In the genomic region with DNA sequence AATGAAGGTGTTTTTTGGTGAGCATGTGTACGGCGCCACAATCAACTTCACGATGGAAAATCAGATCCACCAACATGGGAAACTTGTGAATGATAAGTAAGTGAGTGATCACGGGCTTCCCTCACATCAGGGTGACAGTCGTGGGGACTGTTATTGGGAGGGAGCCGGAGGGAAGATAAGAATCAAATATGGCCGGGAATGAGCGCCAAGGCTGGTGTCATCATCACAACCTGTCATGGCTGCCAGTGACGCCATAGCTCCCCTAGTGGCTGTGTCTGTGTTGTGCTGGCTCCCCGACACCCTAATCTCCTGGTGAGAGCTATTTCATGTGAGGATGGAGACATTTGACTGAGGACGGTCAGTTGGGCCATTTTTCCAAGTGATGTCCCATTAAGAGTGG, we compare ENCODE assay signal across 11 cellular contexts.
DNase-seq lines count a peak whose midpoint lies in the region; ATAC-seq, FAIRE-seq and TF ChIP-seq lines count a peak whose summit lies in the region.
"Had no signal": no experiment of that assay in that cellular context is flagged by ENCODE, and none has a peak within 500 bp of the region (broad histone marks: within the 10 kb centered on the region; RNA-seq: fewer than 3 reads in every experiment).

No MANE protein-coding gene starts in this region.

- H3K9ac ChIP-seq in OCI-LY3 (ENCODE audit: low read length) (no peak overlapping the region), endothelial cell of umbilical vein (replicated peaks; ENCODE audit: extremely low read depth, insufficient read depth, low read length) (no peak overlapping the region)

- ATAC-seq in A549 = peak in 1 of 2 experiments; percentile 74; a peak in 3 of 6 replicates

- H3K27me3 ChIP-seq in OCI-LY3 (ENCODE audit: low read depth, low read length) (peaks cover 29% of the 10 kb centered on the region), endothelial cell of umbilical vein (ENCODE audit: control insufficient read depth in 2 of 2, insufficient read depth in 2 of 2, low read length in 2 of 2) (no peaks in the 10 kb centered on the region)

- WGBS in A549 (ENCODE audit: missing lambda C conversion rate) = 28% methylated on average over 11 of the region's 11 CpGs

- H3K4me3 ChIP-seq in A549 (no peak overlapping the region), OCI-LY3 (ENCODE audit: low read length) (no peak overlapping the region), endothelial cell of umbilical vein (replicated peaks in 1 of 3; ENCODE audit: insufficient read depth in 1 of 3, low read depth in 1 of 3, low read length in 3 of 3) (no peak overlapping the region)

- no peaks in the 10 kb centered on the region for H3K9me3 ChIP-seq in A549
- no peaks in the 10 kb centered on the region for H3K9me3 ChIP-seq in OCI-LY3 (ENCODE audit: insufficient read depth, low read length)
- no peaks in the 10 kb centered on the region for H3K9me3 ChIP-seq in endothelial cell of umbilical vein (replicated peaks; ENCODE audit: control insufficient read depth, insufficient read depth, low read length)

- intact Hi-C loops in endothelial cell of umbilical vein (cut with micrococcal nuclease) = no loop called here

- BruUV-seq in endothelial cell of umbilical vein (replicated peaks; lab: Mats Ljungman, UMichigan) = no TSS peak

- TF ChIP-seq POLR2A in A549 (IDR thresholded peaks at IDR 0.05; ENCODE audit: low read length) (no peak), endothelial cell of umbilical vein (IDR thresholded peaks at IDR 0.05; ENCODE audit: low read depth, low read length) (no peak)

- H3K9me1 ChIP-seq in endothelial cell of umbilical vein (replicated peaks; ENCODE audit: control insufficient read depth, extremely low read depth, insufficient read depth, low read length) = no peaks in the 10 kb centered on the region

- in situ Hi-C loops in KBM-7 (cut with MboI; ENCODE audit: low pct_unique_long_range_greater_than_20kb, low sequenced_read_pairs) = no loop called here

- H3K36me3 ChIP-seq in OCI-LY3 (replicated peaks; ENCODE audit: low read depth, low read length) = no peaks in the 10 kb centered on the region
- H3K36me3 ChIP-seq in endothelial cell of umbilical vein (ENCODE audit: control insufficient read depth in 2 of 2, extremely low read depth in 1 of 2, insufficient read depth in 2 of 2, low read length in 2 of 2) = no peaks in the 10 kb centered on the region

- H4K20me1 ChIP-seq in OCI-LY3 (ENCODE audit: insufficient read depth, low read length) (no peaks in the 10 kb centered on the region), endothelial cell of umbilical vein (replicated peaks; ENCODE audit: control insufficient read depth, extremely low read depth, insufficient read depth, low read length) (no peaks in the 10 kb centered on the region)

- TF ChIP-seq CTCF in A549 (IDR thresholded peaks at IDR 0.05) (peak; percentile 22; the same call in 2 of the 3 replicates), GM10248 (IDR thresholded peaks at IDR 0.05; ENCODE audit: control extremely low read depth, extremely low read depth, low read depth, missing control alignments) (peak; percentile 22), OCI-LY3 (IDR thresholded peaks at IDR 0.05; ENCODE audit: low read depth, low read length) (peak; percentile 47), endothelial cell of umbilical vein (IDR thresholded peaks at IDR 0.05; ENCODE audit: extremely low read depth in 1 of 2, insufficient read depth in 1 of 2, low read depth in 1 of 2, low read length in 2 of 2) (peak; percentile 19 to 31)

- H3K4me2 ChIP-seq in A549 (no peak overlapping the region), OCI-LY3 (ENCODE audit: low read length) (no peak overlapping the region), endothelial cell of umbilical vein (ENCODE audit: insufficient read depth, low read length) (no peak overlapping the region)

- TF ChIP-seq EP300 in A549 (IDR thresholded peaks at IDR 0.05) = no peak

- POLR2A ChIA-PET in A549 (lab: Yijun Ruan, JAX) (no interaction called here), GM10248 (lab: Yijun Ruan, JAX) (no interaction called here), endothelial cell of umbilical vein (lab: Charles Lee) (no interaction called here)

- H3K27ac ChIP-seq in A549 = no peak overlapping the region
- no peak overlapping the region for H3K27ac ChIP-seq in OCI-LY3 (ENCODE audit: low read length)
- no peak overlapping the region for H3K27ac ChIP-seq in endothelial cell of umbilical vein (ENCODE audit: insufficient read depth, low read depth, low read length)
- H3K27ac ChIP-seq: epithelial cell of prostate had no signal

- H3K79me2 ChIP-seq in OCI-LY3 (ENCODE audit: low read length) (no peaks in the 10 kb centered on the region), endothelial cell of umbilical vein (ENCODE audit: control insufficient read depth, insufficient read depth, low read length) (no peaks in the 10 kb centered on the region)

- FAIRE-seq in A549 (lab: Jason Lieb, UNC) (no peak), endothelial cell of umbilical vein (lab: Jason Lieb, UNC) (no peak)

- peak; percentile 37 to 49 for DNase-seq in A549 (ENCODE audit: low read depth in 1 of 2, low spot score in 1 of 2)
- no peak for DNase-seq in GM10248 (ENCODE audit: extremely low spot score)
- no peak for DNase-seq in endothelial cell of umbilical vein (ENCODE audit: low read depth, low spot score)
- DNase-seq in KBM-7 = no peak
- no peak for DNase-seq in NCI-H146 (lab: John Stamatoyannopoulos, UW)
- no peak for DNase-seq in DMS153 (lab: John Stamatoyannopoulos, UW)
- no peak for DNase-seq in NCI-H1436 treated with DMSO at 0.1 percent for 48 hours (lab: John Stamatoyannopoulos, UW)
- DNase-seq: activated gamma-delta T cell treated with Interleukin-2 at 50 U/mL for 16 hours, NCI-H1930 had no signal

- H3K4me1 ChIP-seq in A549 (no peaks in the 10 kb centered on the region), OCI-LY3 (ENCODE audit: low read length) (peaks cover 8% of the 10 kb centered on the region), endothelial cell of umbilical vein (ENCODE audit: control insufficient read depth, extremely low read depth, insufficient read depth, low read length) (no peaks in the 10 kb centered on the region)

- no peak for TF ChIP-seq RAD21 in A549 (conservative IDR thresholded peaks at IDR 0.05 in 1 of 2, IDR thresholded peaks at IDR 0.05 in 1 of 2)

- dilution Hi-C loops in endothelial cell of umbilical vein (cut with MboI; ENCODE audit: extremely low pct_ligation_motif_present, low sequenced_read_pairs) = no loop called here

- CTCF ChIA-PET in A549 (lab: Yijun Ruan, JAX) (interaction anchor here (1.0 to 7.1 kb wide), 10 partner anchors 11 to 335 kb away, joined by 3 to 89 read pairs (median 6); partner anchors contain the start of genes HDDC3 and UNC45A), GM10248 (lab: Yijun Ruan, JAX) (interaction anchor here (0.9 to 2.8 kb wide), 12 partner anchors 10 to 334 kb away, joined by 3 to 21 read pairs (median 4); no protein-coding TSS in a partner anchor), endothelial cell of umbilical vein (lab: Charles Lee) (interaction anchor here (1.2 to 2.9 kb wide), 5 partner anchors 10 to 312 kb away, joined by 3 to 12 read pairs (median 5); no protein-coding TSS in a partner anchor)

- H2AFZ ChIP-seq in OCI-LY3 (ENCODE audit: low read depth, low read length) = peak overlapping the region; percentile 48; the same call in 1 of the 2 replicates
- H2AFZ ChIP-seq in endothelial cell of umbilical vein (ENCODE audit: low read depth, low read length) = no peak overlapping the region

TF ChIP-seq in A549, 52 proteins besides CTCF, POLR2A, EP300 and RAD21 (continues in another document):
- TF ChIP-seq CBX8 (IDR thresholded peaks at IDR 0.05) = no peak
- no peak for TF ChIP-seq NPAS2 (CRISPR knock-in tag; IDR thresholded peaks at IDR 0.05; ENCODE audit: borderline replicate concordance)
- no peak for TF ChIP-seq USF2 (IDR thresholded peaks at IDR 0.05)
- no peak for TF ChIP-seq JUNB (IDR thresholded peaks at IDR 0.05)
- TF ChIP-seq ZSCAN20 (CRISPR knock-in tag; IDR thresholded peaks at IDR 0.05) = no peak
- TF ChIP-seq ZNF302 (CRISPR knock-in tag; IDR thresholded peaks at IDR 0.05) = no peak
- no peak for TF ChIP-seq SREBF2 (IDR thresholded peaks at IDR 0.05)
- TF ChIP-seq CHD2 (IDR thresholded peaks at IDR 0.05; ENCODE audit: low read length, partially characterized antibody) = no peak
- TF ChIP-seq SMC3 (IDR thresholded peaks at IDR 0.05) = no peak
- TF ChIP-seq POLR2AphosphoS2 (conservative IDR thresholded peaks at IDR 0.05; ENCODE audit: low read length) = no peak
- no peak for TF ChIP-seq MAFK (IDR thresholded peaks at IDR 0.05; ENCODE audit: partially characterized antibody)

TF ChIP-seq in endothelial cell of umbilical vein, 7 proteins besides CTCF, POLR2A, EP300 and RAD21:
- TF ChIP-seq, protein P1, sequence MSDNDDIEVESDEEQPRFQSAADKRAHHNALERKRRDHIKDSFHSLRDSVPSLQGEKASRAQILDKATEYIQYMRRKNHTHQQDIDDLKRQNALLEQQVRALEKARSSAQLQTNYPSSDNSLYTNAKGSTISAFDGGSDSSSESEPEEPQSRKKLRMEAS (IDR thresholded peaks at IDR 0.05; ENCODE audit: insufficient read depth, insufficient read length) = no peak
- TF ChIP-seq GATA2 (IDR thresholded peaks at IDR 0.05; ENCODE audit: insufficient read depth, insufficient read length, low read depth, low read length) (no peak), EZH2 (IDR thresholded peaks at IDR 0.05; ENCODE audit: borderline replicate concordance, low read depth, low read length, severe bottlenecking) (no peak), POLR2AphosphoS5 (IDR thresholded peaks at IDR 0.05; ENCODE audit: insufficient read depth, low read depth, low read length) (no peak), JUN (IDR thresholded peaks at IDR 0.05; ENCODE audit: borderline replicate concordance, insufficient read depth, insufficient read length, low read depth) (no peak), FOS (IDR thresholded peaks at IDR 0.05; ENCODE audit: borderline replicate concordance, insufficient read depth, low read length) (no peak), MYC (IDR thresholded peaks at IDR 0.05; ENCODE audit: low read depth, low read length) (no peak)

Comparison
In these comparisons a context has a peak if more than half of its experiments do, and no peak if none do; other contexts are left out.
1. DNase-seq: peak in A549 (2 of 2); none in GM10248 (single experiment), endothelial cell of umbilical vein (single experiment), KBM-7 (single experiment), NCI-H146 (single experiment), DMS153 (single experiment) and NCI-H1436 treated with DMSO at 0.1 percent for 48 hours (single experiment).
2. Peak in every context shown above with its lines, with median percentiles within 50 percentile points of each other: CTCF ChIP-seq.